8 cellular contexts compared by ENCODE assay signal in the genomic region with DNA sequence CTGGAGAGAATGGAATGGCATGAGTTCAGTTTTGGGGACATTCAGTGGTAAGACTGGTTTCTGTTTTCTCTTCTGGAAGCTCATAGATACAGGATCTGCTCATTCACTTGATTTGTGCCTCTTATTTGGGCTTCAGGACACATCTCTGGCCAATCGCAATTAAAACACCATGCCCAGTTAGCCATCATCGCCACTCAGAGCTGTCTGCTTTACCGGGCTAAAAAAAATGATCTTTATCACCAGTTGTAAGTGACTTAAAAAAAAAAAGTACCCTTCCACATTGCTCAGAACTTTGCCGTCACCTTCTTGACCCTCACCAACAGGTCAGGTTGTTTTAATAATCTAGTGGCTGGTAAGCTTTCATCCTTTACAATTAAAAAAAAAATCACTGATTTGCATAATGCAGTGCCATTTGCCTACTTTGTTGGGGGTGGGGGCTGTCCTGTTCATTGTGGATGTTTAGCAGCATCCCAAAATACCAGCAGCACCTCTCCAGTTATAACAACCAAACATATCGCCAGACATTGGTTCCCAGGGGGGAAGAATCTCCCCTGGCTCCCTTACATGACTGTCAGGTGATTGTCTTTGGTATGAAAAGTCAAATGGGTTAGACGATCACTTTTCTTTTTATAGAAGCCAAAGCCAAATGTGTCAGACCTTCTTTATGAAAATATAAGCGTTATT.
A peak's percentile ranks its signal among the peaks of the same experiment; 100 is the strongest.
DNase-seq lines count a peak whose midpoint lies in the region; ATAC-seq and TF ChIP-seq lines count a peak whose summit lies in the region.

No MANE protein-coding gene starts in this region.

- peak overlapping the region; percentile 76 for H3K4me3 ChIP-seq in ACC112 (ENCODE audit: low read depth, low read length)
- peak overlapping the region; percentile 66 for H3K4me3 ChIP-seq in Karpas-422 (ENCODE audit: low read length)
- H3K4me3 ChIP-seq in mucosa of rectum (ENCODE audit: low read length in 2 of 2) = peak overlapping the region in 1 of 2 donors; percentile 66

- H3K9ac ChIP-seq in Karpas-422 (ENCODE audit: low read length) = peak overlapping the region; percentile 72
- H3K9ac ChIP-seq in mucosa of rectum (ENCODE audit: low read depth in 1 of 2, low read length in 2 of 2) = peak overlapping the region in 1 of 2 donors; percentile 53

- no peaks in the 10 kb centered on the region for H3K27me3 Mint-ChIP-seq in central memory CD8-positive, alpha-beta T cell

- no peaks in the 10 kb centered on the region for H3K9me3 ChIP-seq in Karpas-422 (ENCODE audit: low read length)
- no peaks in the 10 kb centered on the region for H3K9me3 ChIP-seq in mucosa of rectum (ENCODE audit: control insufficient read depth in 2 of 2, low read length in 2 of 2)

- H3K27ac ChIP-seq in ACC112 (ENCODE audit: low read depth, low read length) (peak overlapping the region; percentile 98), Karpas-422 (ENCODE audit: low read length) (peak overlapping the region; percentile 92), mucosa of rectum (ENCODE audit: low read depth in 2 of 2, low read length in 2 of 2) (peak overlapping the region; percentile 50 to 64)

- no peaks in the 10 kb centered on the region for H3K36me3 ChIP-seq in ACC112 (ENCODE audit: insufficient read depth, low read length)
- no peaks in the 10 kb centered on the region for H3K36me3 ChIP-seq in Karpas-422 (ENCODE audit: insufficient read depth, low read length)
- H3K36me3 ChIP-seq in mucosa of rectum (ENCODE audit: control insufficient read depth in 2 of 2, insufficient read depth in 2 of 2, low read length in 2 of 2) = no peaks in the 10 kb centered on the region

- no peaks in the 10 kb centered on the region for H3K27me3 ChIP-seq in ACC112 (ENCODE audit: insufficient read depth, low read length)
- H3K27me3 ChIP-seq in Karpas-422 (ENCODE audit: low read length) = no peaks in the 10 kb centered on the region
- no peaks in the 10 kb centered on the region for H3K27me3 ChIP-seq in mucosa of rectum (ENCODE audit: control insufficient read depth in 2 of 2, insufficient read depth in 2 of 2, low read length in 2 of 2)

- H3K4me1 ChIP-seq in ACC112 (ENCODE audit: control insufficient read depth, insufficient read depth, low read length, unreplicated experiment) (peaks cover 80% of the 10 kb centered on the region), Karpas-422 (ENCODE audit: low read length) (peaks cover 58% of the 10 kb centered on the region), mucosa of rectum (ENCODE audit: control insufficient read depth in 2 of 2, insufficient read depth in 2 of 2, low read length in 2 of 2) (peaks cover 15 to 16% of the 10 kb centered on the region in 2 donors)

- H3K4me1 Mint-ChIP-seq in central memory CD8-positive, alpha-beta T cell = peaks cover 86% of the 10 kb centered on the region

- peak overlapping the region; percentile 81 for H3K4me3 Mint-ChIP-seq in central memory CD8-positive, alpha-beta T cell

- no peak for TF ChIP-seq POLR2A in GM18505 (IDR thresholded peaks at IDR 0.05; ENCODE audit: borderline replicate concordance, extremely low read depth, insufficient read depth, insufficient read length)

- H3K9me3 Mint-ChIP-seq in central memory CD8-positive, alpha-beta T cell = no peaks in the 10 kb centered on the region

- peak; percentile 9 for ATAC-seq in central memory CD8-positive, alpha-beta T cell (replicated peaks; ENCODE audit: extremely low read depth, poor library complexity, severe bottlenecking)
- ATAC-seq in GM18505 (IDR thresholded peaks at IDR 0.05; ENCODE audit: unreplicated experiment) (no peak), HG03135 (IDR thresholded peaks at IDR 0.05; ENCODE audit: unreplicated experiment) (no peak), HG03439 (IDR thresholded peaks at IDR 0.05; ENCODE audit: unreplicated experiment) (no peak), GM19023 (IDR thresholded peaks at IDR 0.05; ENCODE audit: unreplicated experiment) (no peak)

- peak overlapping the region; percentile 98 for H3K27ac Mint-ChIP-seq in central memory CD8-positive, alpha-beta T cell (ENCODE audit: low read depth)

- H3K9me2 ChIP-seq in Karpas-422 (replicated peaks; ENCODE audit: insufficient read depth, low read length) = no peaks in the 10 kb centered on the region

- H3K36me3 Mint-ChIP-seq in central memory CD8-positive, alpha-beta T cell (ENCODE audit: insufficient read depth) = peaks cover 75% of the 10 kb centered on the region

- DNase-seq in Karpas-422 = peak; percentile 94
- DNase-seq in central memory CD8-positive, alpha-beta T cell (ENCODE audit: low spot score in 2 of 2) = no peak

- H3K4me2 ChIP-seq in Karpas-422 (ENCODE audit: low read depth, low read length, poor library complexity, severe bottlenecking) = peak overlapping the region; percentile 87

- H3K79me2 ChIP-seq in ACC112 (ENCODE audit: control insufficient read depth, insufficient read depth, low read length, unreplicated experiment) = peaks cover 80% of the 10 kb centered on the region
- no peaks in the 10 kb centered on the region for H3K79me2 ChIP-seq in Karpas-422 (ENCODE audit: low read length)

- H2AFZ ChIP-seq in ACC112 (ENCODE audit: low read length, unreplicated experiment) (no peak overlapping the region), Karpas-422 (ENCODE audit: low read length) (0 out of 2 replicates have a peak overlapping the region, but pooled peaks have one; percentile 19)

- no peaks in the 10 kb centered on the region for H4K20me1 ChIP-seq in Karpas-422 (ENCODE audit: insufficient read depth, low read depth, low read length)
